ENCODE assay signal across 12 cellular contexts in genomic region chr6:108895591-108895990, GRCh38. TPM values are rescaled to one million over a fixed set of nuclear protein-coding genes. Genes with fewer than 3 reads are reported as not detected.
A peak's percentile ranks its signal among the peaks of the same experiment; 100 is the strongest.
DNase-seq lines count a peak whose midpoint lies in the region; ATAC-seq and TF ChIP-seq lines count a peak whose summit lies in the region.
"Had no signal": no experiment of that assay in that cellular context is flagged by ENCODE, and none has a peak within 500 bp of the region (broad histone marks: within the 10 kb centered on the region; RNA-seq: fewer than 3 reads in every experiment).

No MANE protein-coding gene starts in this region.

- ATAC-seq in GM21381 (IDR thresholded peaks at IDR 0.05; ENCODE audit: unreplicated experiment) = peak; percentile 20
- ATAC-seq in activated CD8-positive, alpha-beta T cell treated with anti-CD3 and anti-CD28 coated beads, Interleukin-2, amount 10 ng/mL, durations not matched to agents 7 days and 5 days = peak; percentile 81
- ATAC-seq in left lung = peak; percentile 17
- ATAC-seq in HG03280 (IDR thresholded peaks at IDR 0.05; ENCODE audit: unreplicated experiment) = no peak
- no peak for ATAC-seq in HG02610 (IDR thresholded peaks at IDR 0.05; ENCODE audit: unreplicated experiment)

- peaks cover 50% of the 10 kb centered on the region for H3K4me1 Mint-ChIP-seq in activated CD8-positive, alpha-beta T cell treated with anti-CD3 and anti-CD28 coated beads, Interleukin-2, amount 10 ng/mL, durations not matched to agents 7 days and 5 days (ENCODE audit: low read depth)

- peak overlapping the region; percentile 53 for H3K27ac Mint-ChIP-seq in activated CD8-positive, alpha-beta T cell treated with anti-CD3 and anti-CD28 coated beads, Interleukin-2, amount 10 ng/mL, durations not matched to agents 7 days and 5 days

- no peak overlapping the region for H3K4me3 ChIP-seq in AG04450 (ENCODE audit: low read depth, low read length)
- H3K4me3 ChIP-seq in left lung = no peak overlapping the region
- H3K4me3 ChIP-seq: pancreas had no signal

- TF ChIP-seq CTCF in AG04450 (IDR thresholded peaks at IDR 0.05; ENCODE audit: low read depth, low read length) = no peak
- no peak for TF ChIP-seq CTCF in left lung (IDR thresholded peaks at IDR 0.05)

- no peaks in the 10 kb centered on the region for H3K9me3 ChIP-seq in AG04450 (ENCODE audit: control insufficient read depth, insufficient read depth, low read length)
- no peaks in the 10 kb centered on the region for H3K9me3 ChIP-seq in left lung
- H3K9me3 ChIP-seq: pancreas had no signal

- intact Hi-C loops in left lung (cut with DNase I) = loop anchor here in 1 of 2 donors (10.0 kb wide), 1 partner anchor 169 kb away; no protein-coding TSS in a partner anchor

- H3K4me1 ChIP-seq in left lung = peaks cover 6 to 29% of the 10 kb centered on the region in 2 donors

- H3K27ac ChIP-seq in AG04450 (ENCODE audit: low read depth, low read length) (peak overlapping the region; percentile 58), left lung (peak overlapping the region; percentile 68 to 82)

- H3K9me3 Mint-ChIP-seq in activated CD8-positive, alpha-beta T cell treated with anti-CD3 and anti-CD28 coated beads, Interleukin-2, amount 10 ng/mL, durations not matched to agents 7 days and 5 days (ENCODE audit: insufficient read depth) = peaks cover under 1% of the 10 kb centered on the region

- no peaks in the 10 kb centered on the region for H3K27me3 ChIP-seq in AG04450 (ENCODE audit: control insufficient read depth, insufficient read depth, low read length)
- no peaks in the 10 kb centered on the region for H3K27me3 ChIP-seq in left lung
- H3K27me3 ChIP-seq: pancreas had no signal

- H3K4me3 Mint-ChIP-seq in activated CD8-positive, alpha-beta T cell treated with anti-CD3 and anti-CD28 coated beads, Interleukin-2, amount 10 ng/mL, durations not matched to agents 7 days and 5 days = peak overlapping the region; percentile 3

- POLR2A ChIA-PET in AG04450 (lab: Yijun Ruan, JAX) = no interaction called here
- POLR2A ChIA-PET in activated CD8-positive, alpha-beta T cell treated with anti-CD3 and anti-CD28 coated beads, Interleukin-2, amount 10 ng/mL, durations not matched to agents 7 days and 5 days (lab: Charles Lee) = no interaction called here

- H3K36me3 ChIP-seq in left lung = no peaks in the 10 kb centered on the region
- H3K36me3 ChIP-seq: pancreas had no signal

- H3K36me3 Mint-ChIP-seq in activated CD8-positive, alpha-beta T cell treated with anti-CD3 and anti-CD28 coated beads, Interleukin-2, amount 10 ng/mL, durations not matched to agents 7 days and 5 days (ENCODE audit: low read depth) = peaks cover 12% of the 10 kb centered on the region

- H3K27me3 Mint-ChIP-seq in activated CD8-positive, alpha-beta T cell treated with anti-CD3 and anti-CD28 coated beads, Interleukin-2, amount 10 ng/mL, durations not matched to agents 7 days and 5 days (ENCODE audit: low read depth) = no peaks in the 10 kb centered on the region

- DNase-seq in AG04450 (ENCODE audit: low read depth, low spot score) = no peak
- no peak for DNase-seq in activated CD8-positive, alpha-beta T cell treated with anti-CD3 and anti-CD28 coated beads, Interleukin-2, amount 10 ng/mL, durations not matched to agents 7 days and 5 days
- DNase-seq in left lung = no peak
- no peak for DNase-seq in mucosa of gallbladder (ENCODE audit: low spot score)
- no peak for DNase-seq in AG08395 (ENCODE audit: low spot score)
- DNase-seq: hippocampal formation; NCI-H1436 treated with DMSO at 0.1 percent for 48 hours; pancreas; stimulated activated CD8-positive, alpha-beta memory T cell treated with anti-CD3 and anti-CD28 coated beads, Interleukin-4, amount 100 ng/mL, for 48 hours had no signal

- CTCF ChIA-PET in AG04450 (lab: Charles Lee) = interaction anchor here (1.1 to 5.1 kb wide), 2 partner anchors 178 to 353 kb away, joined by 3 to 116 read pairs; no protein-coding TSS in a partner anchor
- CTCF ChIA-PET in activated CD8-positive, alpha-beta T cell treated with anti-CD3 and anti-CD28 coated beads, Interleukin-2, amount 10 ng/mL, durations not matched to agents 7 days and 5 days (lab: Charles Lee) = interaction anchor here (1.4 to 3.5 kb wide), 4 partner anchors 19 to 177 kb away, joined by 4 to 42 read pairs (median 16); no protein-coding TSS in a partner anchor

RNA-seq across cellular contexts. Expression of gene ARMC2, which starts 47.4 kb away (rescaled TPM):
- 4.2 and 5.1 TPM in 2 replicates for polyA plus RNA-seq in AG04450 (2011; rRNA removed)
- 3.4 and 3.8 TPM in 2 replicates for polyA minus RNA-seq in AG04450 (2011; rRNA and poly(A)+ RNA removed)
- 10 to 100 TPM; 10.3 to 10.9 TPM for total RNA-seq in activated CD8-positive, alpha-beta T cell treated with anti-CD3 and anti-CD28 coated beads, Interleukin-2, amount 10 ng/mL, durations not matched to agents 7 days and 5 days
- total RNA-seq in left lung (1 to 10 TPM; 7.8 to 8.0 TPM), mucosa of gallbladder (5.8 TPM)

Comparison
In these comparisons a context has a peak if more than half of its experiments do, and no peak if none do; other contexts are left out.
1. ATAC-seq: peak in GM21381 (single experiment), activated CD8-positive, alpha-beta T cell treated with anti-CD3 and anti-CD28 coated beads, Interleukin-2, amount 10 ng/mL, durations not matched to agents 7 days and 5 days (single experiment) and left lung (single experiment); none in HG03280 (single experiment) and HG02610 (single experiment).